1 cellular context compared by ENCODE assay signal in the genomic region with DNA sequence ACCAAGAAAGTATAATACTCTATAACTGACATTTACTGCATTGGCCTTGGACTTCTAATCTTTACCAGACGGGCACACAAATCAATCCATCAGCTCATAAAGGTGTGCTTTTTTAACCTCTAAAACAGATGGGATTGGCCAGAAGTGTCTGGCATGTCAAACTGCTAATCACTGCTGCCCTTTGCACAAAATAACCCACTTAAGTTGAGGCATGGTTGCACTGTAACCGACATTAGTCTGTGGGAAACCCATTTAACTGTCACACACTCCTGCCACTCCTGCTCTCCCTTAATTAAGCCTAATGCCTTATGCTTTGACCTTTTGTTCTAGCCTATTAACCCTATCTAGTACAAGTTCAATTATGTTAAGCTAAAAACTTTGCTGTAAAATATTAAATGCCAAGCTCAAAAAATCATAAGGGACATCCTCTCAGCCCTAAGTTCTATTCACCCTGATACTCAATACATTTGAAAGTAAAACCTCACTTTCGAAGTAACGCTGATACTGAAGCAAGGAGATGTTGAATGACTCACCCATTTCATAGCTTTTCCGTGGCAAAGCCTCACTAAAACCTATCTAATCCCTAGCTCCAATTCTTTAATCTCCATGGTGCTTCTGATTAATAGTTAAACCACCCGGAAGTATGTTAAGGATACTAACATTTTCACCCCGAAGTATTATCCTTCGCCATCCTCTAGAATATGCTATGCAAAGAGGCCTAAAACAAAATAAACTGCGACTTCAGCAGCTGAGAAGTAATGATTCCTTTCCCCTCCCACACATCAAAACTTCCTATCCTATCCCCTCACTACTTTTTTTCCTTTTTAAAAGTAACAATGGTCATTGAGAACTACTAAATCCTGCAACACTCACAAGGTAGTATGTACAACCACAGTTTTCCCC.
TF ChIP-seq lines count a peak whose summit lies in the region.

No MANE protein-coding gene starts in this region.

TF ChIP-seq in GM23338, 12 proteins besides CTCF, POLR2A, EP300 and RAD21 (continued from another document):
- TF ChIP-seq, protein P1, sequence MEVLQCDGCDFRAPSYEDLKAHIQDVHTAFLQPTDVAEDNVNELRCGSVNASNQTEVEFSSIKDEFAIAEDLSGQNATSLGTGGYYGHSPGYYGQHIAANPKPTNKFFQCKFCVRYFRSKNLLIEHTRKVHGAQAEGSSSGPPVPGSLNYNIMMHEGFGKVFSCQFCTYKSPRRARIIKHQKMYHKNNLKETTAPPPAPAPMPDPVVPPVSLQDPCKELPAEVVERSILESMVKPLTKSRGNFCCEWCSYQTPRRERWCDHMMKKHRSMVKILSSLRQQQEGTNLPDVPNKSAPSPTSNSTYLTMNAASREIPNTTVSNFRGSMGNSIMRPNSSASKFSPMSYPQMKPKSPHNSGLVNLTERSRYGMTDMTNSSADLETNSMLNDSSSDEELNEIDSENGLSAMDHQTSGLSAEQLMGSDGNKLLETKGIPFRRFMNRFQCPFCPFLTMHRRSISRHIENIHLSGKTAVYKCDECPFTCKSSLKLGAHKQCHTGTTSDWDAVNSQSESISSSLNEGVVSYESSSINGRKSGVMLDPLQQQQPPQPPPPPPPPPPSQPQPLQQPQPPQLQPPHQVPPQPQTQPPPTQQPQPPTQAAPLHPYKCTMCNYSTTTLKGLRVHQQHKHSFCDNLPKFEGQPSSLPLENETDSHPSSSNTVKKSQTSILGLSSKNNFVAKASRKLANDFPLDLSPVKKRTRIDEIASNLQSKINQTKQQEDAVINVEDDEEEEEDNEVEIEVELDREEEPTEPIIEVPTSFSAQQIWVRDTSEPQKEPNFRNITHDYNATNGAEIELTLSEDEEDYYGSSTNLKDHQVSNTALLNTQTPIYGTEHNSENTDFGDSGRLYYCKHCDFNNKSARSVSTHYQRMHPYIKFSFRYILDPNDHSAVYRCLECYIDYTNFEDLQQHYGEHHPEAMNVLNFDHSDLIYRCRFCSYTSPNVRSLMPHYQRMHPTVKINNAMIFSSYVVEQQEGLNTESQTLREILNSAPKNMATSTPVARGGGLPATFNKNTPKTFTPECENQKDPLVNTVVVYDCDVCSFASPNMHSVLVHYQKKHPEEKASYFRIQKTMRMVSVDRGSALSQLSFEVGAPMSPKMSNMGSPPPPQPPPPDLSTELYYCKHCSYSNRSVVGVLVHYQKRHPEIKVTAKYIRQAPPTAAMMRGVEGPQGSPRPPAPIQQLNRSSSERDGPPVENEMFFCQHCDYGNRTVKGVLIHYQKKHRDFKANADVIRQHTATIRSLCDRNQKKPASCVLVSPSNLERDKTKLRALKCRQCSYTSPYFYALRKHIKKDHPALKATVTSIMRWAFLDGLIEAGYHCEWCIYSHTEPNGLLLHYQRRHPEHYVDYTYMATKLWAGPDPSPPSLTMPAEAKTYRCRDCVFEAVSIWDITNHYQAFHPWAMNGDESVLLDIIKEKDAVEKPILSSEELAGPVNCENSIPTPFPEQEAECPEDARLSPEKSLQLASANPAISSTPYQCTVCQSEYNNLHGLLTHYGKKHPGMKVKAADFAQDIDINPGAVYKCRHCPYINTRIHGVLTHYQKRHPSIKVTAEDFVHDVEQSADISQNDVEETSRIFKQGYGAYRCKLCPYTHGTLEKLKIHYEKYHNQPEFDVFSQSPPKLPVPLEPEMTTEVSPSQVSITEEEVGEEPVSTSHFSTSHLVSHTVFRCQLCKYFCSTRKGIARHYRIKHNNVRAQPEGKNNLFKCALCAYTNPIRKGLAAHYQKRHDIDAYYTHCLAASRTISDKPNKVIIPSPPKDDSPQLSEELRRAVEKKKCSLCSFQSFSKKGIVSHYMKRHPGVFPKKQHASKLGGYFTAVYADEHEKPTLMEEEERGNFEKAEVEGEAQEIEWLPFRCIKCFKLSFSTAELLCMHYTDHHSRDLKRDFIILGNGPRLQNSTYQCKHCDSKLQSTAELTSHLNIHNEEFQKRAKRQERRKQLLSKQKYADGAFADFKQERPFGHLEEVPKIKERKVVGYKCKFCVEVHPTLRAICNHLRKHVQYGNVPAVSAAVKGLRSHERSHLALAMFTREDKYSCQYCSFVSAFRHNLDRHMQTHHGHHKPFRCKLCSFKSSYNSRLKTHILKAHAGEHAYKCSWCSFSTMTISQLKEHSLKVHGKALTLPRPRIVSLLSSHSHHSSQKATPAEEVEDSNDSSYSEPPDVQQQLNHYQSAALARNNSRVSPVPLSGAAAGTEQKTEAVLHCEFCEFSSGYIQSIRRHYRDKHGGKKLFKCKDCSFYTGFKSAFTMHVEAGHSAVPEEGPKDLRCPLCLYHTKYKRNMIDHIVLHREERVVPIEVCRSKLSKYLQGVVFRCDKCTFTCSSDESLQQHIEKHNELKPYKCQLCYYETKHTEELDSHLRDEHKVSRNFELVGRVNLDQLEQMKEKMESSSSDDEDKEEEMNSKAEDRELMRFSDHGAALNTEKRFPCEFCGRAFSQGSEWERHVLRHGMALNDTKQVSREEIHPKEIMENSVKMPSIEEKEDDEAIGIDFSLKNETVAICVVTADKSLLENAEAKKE (CRISPR knock-in tag; IDR thresholded peaks at IDR 0.05) = no peak
- TF ChIP-seq ZNF114 (CRISPR knock-in tag; IDR thresholded peaks at IDR 0.05) (no peak), NANOG (IDR thresholded peaks at IDR 0.05; ENCODE audit: borderline replicate concordance) (no peak), EZH2phosphoT487 (IDR thresholded peaks at IDR 0.05; ENCODE audit: unreplicated experiment) (no peak), POLR2AphosphoS5 (IDR thresholded peaks at IDR 0.05; ENCODE audit: low read depth) (no peak), JUNB (IDR thresholded peaks at IDR 0.05; ENCODE audit: unreplicated experiment) (no peak), ZNF331 (CRISPR knock-in tag; IDR thresholded peaks at IDR 0.05; ENCODE audit: low read depth) (no peak), STAT1 (IDR thresholded peaks at IDR 0.05; ENCODE audit: unreplicated experiment) (no peak)
- TF ChIP-seq, protein P2, sequence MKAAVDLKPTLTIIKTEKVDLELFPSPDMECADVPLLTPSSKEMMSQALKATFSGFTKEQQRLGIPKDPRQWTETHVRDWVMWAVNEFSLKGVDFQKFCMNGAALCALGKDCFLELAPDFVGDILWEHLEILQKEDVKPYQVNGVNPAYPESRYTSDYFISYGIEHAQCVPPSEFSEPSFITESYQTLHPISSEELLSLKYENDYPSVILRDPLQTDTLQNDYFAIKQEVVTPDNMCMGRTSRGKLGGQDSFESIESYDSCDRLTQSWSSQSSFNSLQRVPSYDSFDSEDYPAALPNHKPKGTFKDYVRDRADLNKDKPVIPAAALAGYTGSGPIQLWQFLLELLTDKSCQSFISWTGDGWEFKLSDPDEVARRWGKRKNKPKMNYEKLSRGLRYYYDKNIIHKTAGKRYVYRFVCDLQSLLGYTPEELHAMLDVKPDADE (IDR thresholded peaks at IDR 0.05) = no peak
